In the genomic region with DNA sequence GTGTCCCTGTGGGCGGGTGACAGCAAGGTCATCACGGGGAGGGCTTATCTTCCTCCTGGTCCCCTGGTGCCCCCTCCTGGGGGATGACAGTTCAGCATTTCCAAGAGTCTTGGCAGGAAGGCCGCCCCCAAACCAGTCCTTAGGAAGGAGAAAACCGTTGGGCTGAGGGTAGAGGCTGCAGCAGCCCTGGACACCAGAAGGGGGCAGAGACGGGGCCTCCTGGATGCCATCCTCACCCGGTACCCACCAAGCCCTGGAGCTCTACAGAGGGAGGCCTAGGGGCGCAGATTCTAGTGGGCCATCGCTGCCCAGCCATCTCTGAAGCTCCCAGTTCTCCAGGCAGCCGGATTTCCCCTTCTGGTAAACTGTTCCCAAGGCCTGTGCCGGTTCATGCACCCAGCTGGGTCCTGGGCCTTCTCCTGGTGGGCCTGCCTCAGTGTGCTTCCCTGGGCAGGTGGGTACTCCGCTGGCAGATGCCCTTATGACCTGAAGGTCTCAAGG, we compare ENCODE assay signal across 7 cellular contexts. TPM values are rescaled to one million over a fixed set of nuclear protein-coding genes. Genes with fewer than 3 reads are reported as not detected.
DNase-seq lines count a peak whose midpoint lies in the region; ATAC-seq and TF ChIP-seq lines count a peak whose summit lies in the region.

No MANE protein-coding gene starts in this region.

- H3K4me1 Mint-ChIP-seq in activated CD8-positive, alpha-beta T cell treated with anti-CD3 and anti-CD28 coated beads for 36 hours (ENCODE audit: low read depth) = no peaks in the 10 kb centered on the region
- H3K4me1 Mint-ChIP-seq in natural killer cell = peaks cover 0 to 3% of the 10 kb centered on the region in 2 donors

- H3K4me3 Mint-ChIP-seq in activated CD8-positive, alpha-beta T cell treated with anti-CD3 and anti-CD28 coated beads for 36 hours = no peak overlapping the region
- no peak overlapping the region for H3K4me3 Mint-ChIP-seq in natural killer cell

- TF ChIP-seq EP300 in Ishikawa (IDR thresholded peaks at IDR 0.05; ENCODE audit: borderline replicate concordance) = no peak

- POLR2A ChIA-PET in activated CD8-positive, alpha-beta T cell treated with anti-CD3 and anti-CD28 coated beads for 36 hours (lab: Charles Lee) = interaction anchor here (0.6 kb wide), 1 partner anchor 311 kb away, joined by 3 read pairs; no protein-coding TSS in a partner anchor

- peaks cover 2% of the 10 kb centered on the region for H3K27me3 Mint-ChIP-seq in activated CD8-positive, alpha-beta T cell treated with anti-CD3 and anti-CD28 coated beads for 36 hours
- H3K27me3 Mint-ChIP-seq in natural killer cell (ENCODE audit: low read depth in 2 of 2) = no peaks in the 10 kb centered on the region

- peak; percentile 14 for TF ChIP-seq CTCF in activated CD8-positive, alpha-beta T cell treated with anti-CD3 and anti-CD28 coated beads for 36 hours (IDR thresholded peaks at IDR 0.05)
- TF ChIP-seq CTCF in natural killer cell (IDR thresholded peaks at IDR 0.05) = no peak

- peaks cover 1% of the 10 kb centered on the region for H3K9me3 Mint-ChIP-seq in activated CD8-positive, alpha-beta T cell treated with anti-CD3 and anti-CD28 coated beads for 36 hours
- no peaks in the 10 kb centered on the region for H3K9me3 Mint-ChIP-seq in natural killer cell

- DNase-seq in EH (ENCODE audit: low read depth) = peak; percentile 32
- DNase-seq in activated CD8-positive, alpha-beta T cell treated with anti-CD3 and anti-CD28 coated beads for 36 hours = peak; percentile 70
- DNase-seq in natural killer cell = no peak

- ATAC-seq in activated CD8-positive, alpha-beta T cell treated with anti-CD3 and anti-CD28 coated beads for 36 hours = peak; percentile 76
- ATAC-seq in natural killer cell (peak in 2 of 3 donors; percentile 40 to 56), GM21423 (IDR thresholded peaks at IDR 0.05; ENCODE audit: unreplicated experiment) (no peak), HG02885 (IDR thresholded peaks at IDR 0.05; ENCODE audit: poor library complexity, unreplicated experiment) (no peak), GM21528 (IDR thresholded peaks at IDR 0.05; ENCODE audit: low FRiP score, unreplicated experiment) (no peak)

- CTCF ChIA-PET in activated CD8-positive, alpha-beta T cell treated with anti-CD3 and anti-CD28 coated beads for 36 hours (lab: Charles Lee) = interaction anchor here (0.8 kb wide), 1 partner anchor 54 kb away, joined by 3 read pairs; no protein-coding TSS in a partner anchor

- H3K36me3 Mint-ChIP-seq in activated CD8-positive, alpha-beta T cell treated with anti-CD3 and anti-CD28 coated beads for 36 hours (ENCODE audit: low read depth) = no peaks in the 10 kb centered on the region
- no peaks in the 10 kb centered on the region for H3K36me3 Mint-ChIP-seq in natural killer cell

- H3K27ac Mint-ChIP-seq in activated CD8-positive, alpha-beta T cell treated with anti-CD3 and anti-CD28 coated beads for 36 hours = no peak overlapping the region
- H3K27ac Mint-ChIP-seq in natural killer cell = no peak overlapping the region

- TF ChIP-seq RAD21 in Ishikawa (IDR thresholded peaks at IDR 0.05; ENCODE audit: low read depth) = peak; percentile 64

- intact Hi-C loops in activated CD8-positive, alpha-beta T cell treated with anti-CD3 and anti-CD28 coated beads for 36 hours (cut with micrococcal nuclease) = loop anchor here (10.0 kb wide), 1 partner anchor 194 kb away; no protein-coding TSS in a partner anchor
- intact Hi-C loops in natural killer cell (cut with micrococcal nuclease) = no loop called here

TF ChIP-seq in Ishikawa, 13 proteins besides CTCF, POLR2A, EP300 and RAD21:
- TF ChIP-seq TCF12 (IDR thresholded peaks at IDR 0.05; ENCODE audit: low read depth) (no peak), NFIC (IDR thresholded peaks at IDR 0.05) (no peak), CEBPB (IDR thresholded peaks at IDR 0.05) (no peak), EGR1 (IDR thresholded peaks at IDR 0.05) (no peak), TAF1 (IDR thresholded peaks at IDR 0.05; ENCODE audit: low read depth) (no peak), FOXM1 (IDR thresholded peaks at IDR 0.05; ENCODE audit: borderline replicate concordance, low read depth) (no peak), CREB1 (IDR thresholded peaks at IDR 0.05; ENCODE audit: low read depth) (no peak), YY1 (IDR thresholded peaks at IDR 0.05; ENCODE audit: low read depth) (no peak), ZBTB7A (IDR thresholded peaks at IDR 0.05; ENCODE audit: low read depth) (no peak), TEAD4 (IDR thresholded peaks at IDR 0.05) (no peak)
- TF ChIP-seq, protein P1, sequence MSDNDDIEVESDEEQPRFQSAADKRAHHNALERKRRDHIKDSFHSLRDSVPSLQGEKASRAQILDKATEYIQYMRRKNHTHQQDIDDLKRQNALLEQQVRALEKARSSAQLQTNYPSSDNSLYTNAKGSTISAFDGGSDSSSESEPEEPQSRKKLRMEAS (IDR thresholded peaks at IDR 0.05) = no peak
- TF ChIP-seq, protein P2, sequence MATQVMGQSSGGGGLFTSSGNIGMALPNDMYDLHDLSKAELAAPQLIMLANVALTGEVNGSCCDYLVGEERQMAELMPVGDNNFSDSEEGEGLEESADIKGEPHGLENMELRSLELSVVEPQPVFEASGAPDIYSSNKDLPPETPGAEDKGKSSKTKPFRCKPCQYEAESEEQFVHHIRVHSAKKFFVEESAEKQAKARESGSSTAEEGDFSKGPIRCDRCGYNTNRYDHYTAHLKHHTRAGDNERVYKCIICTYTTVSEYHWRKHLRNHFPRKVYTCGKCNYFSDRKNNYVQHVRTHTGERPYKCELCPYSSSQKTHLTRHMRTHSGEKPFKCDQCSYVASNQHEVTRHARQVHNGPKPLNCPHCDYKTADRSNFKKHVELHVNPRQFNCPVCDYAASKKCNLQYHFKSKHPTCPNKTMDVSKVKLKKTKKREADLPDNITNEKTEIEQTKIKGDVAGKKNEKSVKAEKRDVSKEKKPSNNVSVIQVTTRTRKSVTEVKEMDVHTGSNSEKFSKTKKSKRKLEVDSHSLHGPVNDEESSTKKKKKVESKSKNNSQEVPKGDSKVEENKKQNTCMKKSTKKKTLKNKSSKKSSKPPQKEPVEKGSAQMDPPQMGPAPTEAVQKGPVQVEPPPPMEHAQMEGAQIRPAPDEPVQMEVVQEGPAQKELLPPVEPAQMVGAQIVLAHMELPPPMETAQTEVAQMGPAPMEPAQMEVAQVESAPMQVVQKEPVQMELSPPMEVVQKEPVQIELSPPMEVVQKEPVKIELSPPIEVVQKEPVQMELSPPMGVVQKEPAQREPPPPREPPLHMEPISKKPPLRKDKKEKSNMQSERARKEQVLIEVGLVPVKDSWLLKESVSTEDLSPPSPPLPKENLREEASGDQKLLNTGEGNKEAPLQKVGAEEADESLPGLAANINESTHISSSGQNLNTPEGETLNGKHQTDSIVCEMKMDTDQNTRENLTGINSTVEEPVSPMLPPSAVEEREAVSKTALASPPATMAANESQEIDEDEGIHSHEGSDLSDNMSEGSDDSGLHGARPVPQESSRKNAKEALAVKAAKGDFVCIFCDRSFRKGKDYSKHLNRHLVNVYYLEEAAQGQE (IDR thresholded peaks at IDR 0.05; ENCODE audit: low read depth) = no peak
- TF ChIP-seq, protein P3, sequence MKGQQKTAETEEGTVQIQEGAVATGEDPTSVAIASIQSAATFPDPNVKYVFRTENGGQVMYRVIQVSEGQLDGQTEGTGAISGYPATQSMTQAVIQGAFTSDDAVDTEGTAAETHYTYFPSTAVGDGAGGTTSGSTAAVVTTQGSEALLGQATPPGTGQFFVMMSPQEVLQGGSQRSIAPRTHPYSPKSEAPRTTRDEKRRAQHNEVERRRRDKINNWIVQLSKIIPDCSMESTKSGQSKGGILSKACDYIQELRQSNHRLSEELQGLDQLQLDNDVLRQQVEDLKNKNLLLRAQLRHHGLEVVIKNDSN (IDR thresholded peaks at IDR 0.05) = no peak

RNA-seq across cellular contexts. Expression of a gene that starts 14.8 kb away (rescaled TPM):
- 1 to 10 TPM; 7.6 to 8.0 TPM for total RNA-seq in activated CD8-positive, alpha-beta T cell treated with anti-CD3 and anti-CD28 coated beads for 36 hours
- 10 to 100 TPM; 16.2 to 18.3 (median 17.0) TPM for total RNA-seq in natural killer cell

RNA-seq across cellular contexts. Expression of a gene that starts 40.4 kb away (rescaled TPM):
- total RNA-seq in activated CD8-positive, alpha-beta T cell treated with anti-CD3 and anti-CD28 coated beads for 36 hours = 1 to 10 TPM; 3.3 to 4.0 TPM
- under 1 TPM; 0.35 to 0.95 (median 0.45) TPM for total RNA-seq in natural killer cell

RNA-seq across cellular contexts. Expression of a gene that starts 52.8 kb away (rescaled TPM):
- total RNA-seq in activated CD8-positive, alpha-beta T cell treated with anti-CD3 and anti-CD28 coated beads for 36 hours = 10 to 100 TPM; 15.5 to 16.8 TPM
- total RNA-seq in natural killer cell = 10 to 100 TPM; 22.0 to 50.6 (median 31.2) TPM

Comparison
In these comparisons a context has a peak if more than half of its experiments do, and no peak if none do; other contexts are left out.
1. ATAC-seq: peak in activated CD8-positive, alpha-beta T cell treated with anti-CD3 and anti-CD28 coated beads for 36 hours (single experiment) and natural killer cell (2 of 3); none in GM21423 (single experiment), HG02885 (single experiment) and GM21528 (single experiment).